Comparison of ENCODE assay signal across 8 cellular contexts in the genomic region with DNA sequence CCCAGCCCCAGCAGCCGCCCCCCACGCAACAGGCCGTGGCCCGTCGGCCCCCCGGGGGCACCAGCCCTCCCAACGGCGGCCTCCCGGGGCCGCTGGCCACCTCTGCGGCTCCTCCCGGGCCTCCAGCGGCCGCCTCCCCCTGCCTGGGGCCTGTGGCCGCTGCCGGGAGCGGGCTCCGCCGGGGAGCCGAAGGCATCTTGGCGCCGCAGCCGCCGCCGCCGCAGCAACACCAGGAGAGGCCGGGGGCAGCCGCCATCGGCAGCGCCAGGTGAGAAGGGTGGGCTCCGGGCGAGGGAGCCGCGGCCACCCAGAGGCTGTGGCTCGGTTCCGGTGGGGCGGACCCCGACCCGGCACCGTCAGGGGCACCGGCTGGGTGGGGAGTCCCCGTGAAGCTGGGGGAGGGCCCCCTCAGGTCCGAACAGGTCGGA. TPM values are rescaled to one million over a fixed set of nuclear protein-coding genes. Genes with fewer than 3 reads are reported as not detected.
DNase-seq lines count a peak whose midpoint lies in the region; ATAC-seq, FAIRE-seq and TF ChIP-seq lines count a peak whose summit lies in the region.

No MANE protein-coding gene starts in this region.

- H3K27ac Mint-ChIP-seq in Calu3 (ENCODE audit: unreplicated experiment) = peak overlapping the region; percentile 96
- H3K27ac Mint-ChIP-seq in T-helper 2 cell treated with Interferon-gamma antibody and Interleukin-4, amounts not matched to agents 5 μg/mL and 100 μg/mL, for 36 hours = peak overlapping the region; percentile 86

- no TSS peak for BruUV-seq in Calu3 (replicated peaks; lab: Mats Ljungman, UMichigan)
- BruUV-seq in HCT116 (replicated peaks; lab: Mats Ljungman, UMichigan) = no TSS peak

- H3K4me1 ChIP-seq in HCT116 (ENCODE audit: control insufficient read depth in 1 of 2, insufficient read depth in 2 of 2, low read length in 2 of 2) (peaks cover 5 to 22% of the 10 kb centered on the region in 2 experiments; a peak in 3 of 4 replicates), psoas muscle (peaks cover 19% of the 10 kb centered on the region)

- FAIRE-seq in urothelium cell line (lab: Jason Lieb, UNC) = no peak

- 0 to 1% (median 0%) methylated on average over 23 to 44 of the region's 44 CpGs for WGBS in psoas muscle, 3 donors

- peak overlapping the region; percentile 73 for H3K4me2 ChIP-seq in HCT116 (ENCODE audit: low read length)

- no peak overlapping the region for H2AFZ ChIP-seq in HCT116 (ENCODE audit: low read depth, low read length, poor library complexity, severe bottlenecking)

- no peak for TF ChIP-seq RAD21 in HCT116 (IDR thresholded peaks at IDR 0.05; ENCODE audit: low read depth)

- no peaks in the 10 kb centered on the region for H3K27me3 ChIP-seq in HCT116 (ENCODE audit: insufficient read depth, low read length)
- no peaks in the 10 kb centered on the region for H3K27me3 ChIP-seq in psoas muscle (ENCODE audit: insufficient read depth in 3 of 3, low read length in 2 of 3)

- peak overlapping the region; percentile 100 for H3K9ac ChIP-seq in HCT116 (ENCODE audit: low read length)

- peaks cover 4% of the 10 kb centered on the region for H3K9me3 Mint-ChIP-seq in Calu3 (ENCODE audit: low read depth, unreplicated experiment)
- H3K9me3 Mint-ChIP-seq in T-helper 2 cell treated with Interferon-gamma antibody and Interleukin-4, amounts not matched to agents 5 μg/mL and 100 μg/mL, for 36 hours = no peaks in the 10 kb centered on the region

- POLR2A ChIA-PET in HCT116 (lab: Charles Lee) = interaction anchor here (1.4 to 3.3 kb wide), 3 partner anchors 22 to 127 kb away, joined by 4 to 20 read pairs (median 6); partner anchors contain the start of genes NFATC2IP, SH2B1 and TUFM

- peak overlapping the region; percentile 100 for H3K27ac ChIP-seq in HCT116 (ENCODE audit: low read depth, low read length)
- peak overlapping the region; percentile 93 for H3K27ac ChIP-seq in psoas muscle

- H3K36me3 ChIP-seq in HCT116 (ENCODE audit: control insufficient read depth in 1 of 2, insufficient read depth in 2 of 2, low read length in 2 of 2) (peaks cover 31 to 33% of the 10 kb centered on the region in 2 experiments), psoas muscle (ENCODE audit: insufficient read depth in 1 of 2, low read depth in 1 of 2) (peaks cover 0 to 34% of the 10 kb centered on the region in 2 donors)

- intact Hi-C loops in Calu3 (cut with micrococcal nuclease; ENCODE audit: unreplicated experiment) (no loop called here), HCT116 (cut with micrococcal nuclease) (no loop called here), psoas muscle (cut with DNase I) (loop anchor here in 1 of 2 donors (5.0 kb wide), 2 partner anchors 39 to 124 kb away; partner anchors contain the start of gene SH2B1)

- H3K9me3 ChIP-seq in HCT116 (ENCODE audit: control insufficient read depth in 1 of 2, insufficient read depth in 1 of 2, low read depth in 1 of 2, low read length in 2 of 2) = no peaks in the 10 kb centered on the region
- H3K9me3 ChIP-seq in psoas muscle = no peaks in the 10 kb centered on the region

- peaks cover 59% of the 10 kb centered on the region for H3K79me2 ChIP-seq in HCT116 (ENCODE audit: insufficient read depth, low read length)

- H3K9me2 ChIP-seq in HCT116 (ENCODE audit: insufficient read depth) = no peaks in the 10 kb centered on the region

- ATAC-seq in HCT116 (no peak; the same call in 1 of the 2 replicates), psoas muscle (peak; percentile 2 to 23 (median 3))

- H3K36me3 Mint-ChIP-seq in Calu3 (ENCODE audit: insufficient read depth, unreplicated experiment) = peaks cover 100% of the 10 kb centered on the region
- H3K36me3 Mint-ChIP-seq in T-helper 2 cell treated with Interferon-gamma antibody and Interleukin-4, amounts not matched to agents 5 μg/mL and 100 μg/mL, for 36 hours (ENCODE audit: low read depth) = peaks cover 54% of the 10 kb centered on the region

- RAD21 ChIA-PET in HCT116 (lab: Charles Lee; ENCODE audit: low non-redundant PET in 1 of 2, low total read pairs in 2 of 2, uncharacterized antibody in 2 of 2, unreplicated experiment in 2 of 2) = interaction anchor here in 1 of 2 experiments (0.7 kb wide), 1 partner anchor 52 kb away, joined by 3 read pairs; no protein-coding TSS in a partner anchor

- H3K4me1 Mint-ChIP-seq in Calu3 (ENCODE audit: low read depth, unreplicated experiment) = peaks cover 42% of the 10 kb centered on the region
- H3K4me1 Mint-ChIP-seq in T-helper 2 cell treated with Interferon-gamma antibody and Interleukin-4, amounts not matched to agents 5 μg/mL and 100 μg/mL, for 36 hours (ENCODE audit: low read depth) = peaks cover 33% of the 10 kb centered on the region

- TF ChIP-seq POLR2A in HCT116 (IDR thresholded peaks at IDR 0.05; ENCODE audit: borderline replicate concordance, extremely low read depth, insufficient read depth, insufficient read length) = no peak

- H3K4me3 ChIP-seq in HCT116 (replicated peaks in 1 of 2; ENCODE audit: low read depth in 1 of 2, low read length in 2 of 2) = peak overlapping the region; percentile 66 to 72
- H3K4me3 ChIP-seq in foreskin fibroblast (ENCODE audit: low read depth in 1 of 2, low read length in 2 of 2) = peak overlapping the region; percentile 97 to 100
- peak overlapping the region; percentile 84 for H3K4me3 ChIP-seq in psoas muscle

- peak overlapping the region; percentile 97 for H3K4me3 Mint-ChIP-seq in Calu3 (ENCODE audit: low read depth, unreplicated experiment)
- H3K4me3 Mint-ChIP-seq in T-helper 2 cell treated with Interferon-gamma antibody and Interleukin-4, amounts not matched to agents 5 μg/mL and 100 μg/mL, for 36 hours = peak overlapping the region; percentile 94

- CTCF ChIA-PET in Calu3 (lab: Charles Lee) (interaction anchor here (0.5 to 0.8 kb wide), 3 partner anchors 12 to 100 kb away, joined by 3 to 7 read pairs (median 3); no protein-coding TSS in a partner anchor), HCT116 (lab: Charles Lee) (interaction anchor here (0.6 to 1.0 kb wide), 3 partner anchors 121 to 1338 kb away, joined by 3 to 4 read pairs (median 4); no protein-coding TSS in a partner anchor)

- DNase-seq in Calu3 (no peak), HCT116 (ENCODE audit: low read depth, low spot score) (no peak), foreskin fibroblast (no peak), psoas muscle (peak in 1 of 2 donors; percentile 59), hepatic stellate cell (ENCODE audit: low spot score) (no peak), NCI-H82 treated with DMSO at 0.1 percent for 48 hours (lab: John Stamatoyannopoulos, UW; ENCODE audit: unreplicated experiment) (no peak), urothelium cell line (ENCODE audit: low spot score) (no peak)
- DNase-seq in T-helper 2 cell treated with Interferon-gamma antibody and Interleukin-4, amounts not matched to agents 5 μg/mL and 100 μg/mL, for 36 hours (ENCODE audit: low spot score) = no peak

- TF ChIP-seq CTCF in Calu3 (IDR thresholded peaks at IDR 0.05; ENCODE audit: unreplicated experiment) (no peak), HCT116 (IDR thresholded peaks at IDR 0.05 in 2 of 3, conservative IDR thresholded peaks at IDR 0.05 in 1 of 3; ENCODE audit: borderline replicate concordance in 1 of 3, insufficient read depth in 1 of 3, low read depth in 2 of 3, low read length in 2 of 3) (no peak), foreskin fibroblast (IDR thresholded peaks at IDR 0.05; ENCODE audit: low read depth, low read length) (no peak), psoas muscle (IDR thresholded peaks at IDR 0.05) (no peak)

- H4K20me1 ChIP-seq in HCT116 (ENCODE audit: insufficient read depth) = peaks cover 14% of the 10 kb centered on the region; the same call in 1 of the 2 replicates

- no peaks in the 10 kb centered on the region for H3K27me3 Mint-ChIP-seq in Calu3 (ENCODE audit: unreplicated experiment)
- H3K27me3 Mint-ChIP-seq in T-helper 2 cell treated with Interferon-gamma antibody and Interleukin-4, amounts not matched to agents 5 μg/mL and 100 μg/mL, for 36 hours (ENCODE audit: low read depth) = no peaks in the 10 kb centered on the region

TF ChIP-seq in HCT116, 20 proteins besides CTCF, POLR2A, EP300 and RAD21:
- TF ChIP-seq ZFX (IDR thresholded peaks at IDR 0.05) = peak; percentile 87
- no peak for TF ChIP-seq ZBTB33 (IDR thresholded peaks at IDR 0.05; ENCODE audit: extremely low read depth, insufficient replicate concordance, low read length)
- no peak for TF ChIP-seq EZH2 (IDR thresholded peaks at IDR 0.05)
TF ChIP-seq in HCT116: peak in this region for 1.

RNA-seq across cellular contexts. Expression of gene ATXN2L, which starts 0.5 kb away (rescaled TPM):
- 276 and 286 TPM in 2 replicates for total RNA-seq in Calu3 (2022)
- total RNA-seq in HCT116 (2021; ENCODE audit: unreplicated experiment) = 264 TPM
- 206 and 231 TPM in 2 replicates for polyA plus RNA-seq in HCT116 (2012)
- 10 to 100 TPM; 47.7 to 66.2 (median 55.4) TPM for total RNA-seq in psoas muscle
- 10 to 100 TPM; 28.8 to 50.0 (median 37.2) TPM for polyA plus RNA-seq in psoas muscle

RNA-seq across cellular contexts. Expression of gene TUFM, which starts 22.8 kb away (rescaled TPM):
- total RNA-seq in Calu3 (2022) (273 and 286 TPM in 2 replicates), HCT116 (2021; ENCODE audit: unreplicated experiment) (361 TPM), psoas muscle (100 to 1,000 TPM; 155 to 233 (median 187) TPM)
- polyA plus RNA-seq in HCT116 (2012) = 328 and 355 TPM in 2 replicates
- 100 to 1,000 TPM; 211 to 355 (median 240) TPM for polyA plus RNA-seq in psoas muscle

RNA-seq across cellular contexts. Expression of gene SH2B1, which starts 40.3 kb away (rescaled TPM):
- 60.9 and 67.9 TPM in 2 replicates for total RNA-seq in Calu3 (2022)
- 47.0 TPM for total RNA-seq in HCT116 (2021; ENCODE audit: unreplicated experiment)
- polyA plus RNA-seq in HCT116 (2012) = 30.7 and 33.6 TPM in 2 replicates
- 10 to 100 TPM; 22.9 to 44.6 (median 39.9) TPM for total RNA-seq in psoas muscle
- polyA plus RNA-seq in psoas muscle = 10 to 100 TPM; 21.0 to 47.5 (median 28.1) TPM

RNA-seq across cellular contexts. Expression of gene ATP2A1, which starts 55.0 kb away (rescaled TPM):
- total RNA-seq in Calu3 (2022) (3.7 and 5.7 TPM in 2 replicates), HCT116 (2021; ENCODE audit: unreplicated experiment) (10.3 TPM), psoas muscle (1,000 to 10,000 TPM in 3 of 4 donors, 100 to 1,000 TPM in 1; 639 to 2,539 (median 1,923) TPM)
- 5.5 and 7.0 TPM in 2 replicates for polyA plus RNA-seq in HCT116 (2012)
- 1,000 to 10,000 TPM in 2 of 3 donors, 100 to 1,000 TPM in 1; 169 to 1,914 (median 1,496) TPM for polyA plus RNA-seq in psoas muscle
